Comparison of ENCODE assay signal across 20 cellular contexts in genomic region chr16:15782573-15783365, GRCh38.
A peak's percentile ranks its signal among the peaks of the same experiment; 100 is the strongest.
DNase-seq lines count a peak whose midpoint lies in the region; ATAC-seq, FAIRE-seq and TF ChIP-seq lines count a peak whose summit lies in the region.
"Had no signal": no experiment of that assay in that cellular context is flagged by ENCODE, and none has a peak within 500 bp of the region (broad histone marks: within the 10 kb centered on the region; RNA-seq: fewer than 3 reads in every experiment).

No MANE protein-coding gene starts in this region.

- no peaks in the 10 kb centered on the region for H4K20me1 ChIP-seq in SK-N-SH (ENCODE audit: insufficient read depth)
- no peaks in the 10 kb centered on the region for H4K20me1 ChIP-seq in H1 (replicated peaks in 1 of 2; ENCODE audit: control insufficient read depth in 1 of 2, insufficient read depth in 2 of 2, low read length in 2 of 2)

- H3K9me3 ChIP-seq in SK-N-SH (no peaks in the 10 kb centered on the region), H1 (ENCODE audit: insufficient read depth in 2 of 2, low read depth in 1 of 2, low read length in 1 of 2) (no peaks in the 10 kb centered on the region), sigmoid colon (peaks cover 0 to 3% (median 0%) of the 10 kb centered on the region in 4 donors)

- H3K4me3 ChIP-seq in SK-N-SH (ENCODE audit: low read depth in 2 of 2, low read length in 1 of 2) (no peak overlapping the region), H1 (ENCODE audit: extremely low read depth in 1 of 4, insufficient read depth in 2 of 4, low read depth in 3 of 4, low read length in 4 of 4) (no peak overlapping the region), sigmoid colon (no peak overlapping the region)

- no peak overlapping the region for H3K14ac ChIP-seq in H1 (ENCODE audit: insufficient read length)

- H3K79me2 ChIP-seq in SK-N-SH (ENCODE audit: insufficient read depth): no peaks in the 10 kb centered on the region
- H3K79me2 ChIP-seq in H1 (ENCODE audit: control insufficient read depth in 1 of 2, insufficient read depth in 2 of 2, low read length in 2 of 2): no peaks in the 10 kb centered on the region
- H3K79me2 ChIP-seq: parathyroid adenoma had no signal

- H3K56ac ChIP-seq in H1 (replicated peaks; ENCODE audit: insufficient read length, low read depth, low read length): no peak overlapping the region

- no peak overlapping the region for H3K18ac ChIP-seq in H1 (ENCODE audit: extremely low read depth, low read length)

- DNase-seq in SK-N-SH: peak; percentile 22
- peak; percentile 16 for DNase-seq in OCI-M1 (lab: John Stamatoyannopoulos, UW)
- no peak for DNase-seq in H1 (ENCODE audit: low read depth in 1 of 2, low spot score in 2 of 2)
- no peak for DNase-seq in sigmoid colon
- no peak for DNase-seq in stimulated activated CD4-positive, alpha-beta T cell treated with anti-CD3 and anti-CD28 coated beads, Interleukin-4, amount 100 ng/mL, for 1 hour
- no peak for DNase-seq in stimulated activated naive CD4-positive, alpha-beta T cell treated with Interleukin-2 at 50 U/mL for 16 hours (lab: John Stamatoyannopoulos, UW)
- DNase-seq: activated B cell treated with CpG ODN at 0.5 μM for 24 hours; activated CD8-positive, alpha-beta memory T cell treated with anti-CD3 and anti-CD28 coated beads, Interleukin-2, amount 50 U/mL, for 4 hours; CD4-positive, alpha-beta memory T cell; effector memory CD4-positive, alpha-beta T cell; KG1; NCI-H1694 treated with DMSO at 0.1 percent for 48 hours; stimulated activated naive CD4-positive, alpha-beta T cell; SW 1271 had no signal

- TF ChIP-seq RAD21 in SK-N-SH (IDR thresholded peaks at IDR 0.05; ENCODE audit: low read length) (no peak), H1 (IDR thresholded peaks at IDR 0.05 in 1 of 2, conservative IDR thresholded peaks at IDR 0.05 in 1 of 2; ENCODE audit: low read depth in 2 of 2, low read length in 2 of 2) (peak in 1 of 2 experiments; percentile 14; a peak in 1 of 4 replicates)

- H3K23me2 ChIP-seq in H1 (ENCODE audit: low read depth, low read length): no peaks in the 10 kb centered on the region

- intact Hi-C loops in sigmoid colon (cut with DNase I): no loop called here

- no peaks in the 10 kb centered on the region for H3F3A ChIP-seq in SK-N-SH (replicated peaks; ENCODE audit: insufficient read depth)

- no peaks in the 10 kb centered on the region for H3K79me1 ChIP-seq in H1 (ENCODE audit: low read depth, low read length)

- 74% methylated on average over 12 of the region's 13 CpGs for WGBS in SK-N-SH (ENCODE audit: low lambda C conversion rate)
- 80% methylated on average over 13 of the region's 13 CpGs; no CpG with 5 or more reads in 1 of the 2 experiments for WGBS in H1 (ENCODE audit: extremely low coverage in 1 of 2, insufficient coverage in 1 of 2, insufficient read length in 1 of 2, insufficient replicate concordance in 2 of 2, low coverage in 1 of 2, low lambda C conversion rate in 2 of 2, missing lambda C conversion rate in 1 of 2), 2 experiments
- 69 to 73% methylated on average over 13 of the region's 13 CpGs for WGBS in sigmoid colon, 2 donors

- H3K9ac ChIP-seq in SK-N-SH (no peak overlapping the region), H1 (replicated peaks in 1 of 4; ENCODE audit: extremely low read depth in 1 of 4, low read depth in 3 of 4, low read length in 3 of 4) (no peak overlapping the region)
- H3K9ac ChIP-seq: parathyroid adenoma had no signal

- H3K4me2 ChIP-seq in SK-N-SH: no peak overlapping the region
- H3K4me2 ChIP-seq in H1 (ENCODE audit: insufficient read depth in 1 of 2, low read depth in 2 of 2, low read length in 2 of 2): no peak overlapping the region

- no peak overlapping the region for H2BK12ac ChIP-seq in H1 (ENCODE audit: low read depth, low read length)

- TF ChIP-seq EP300 in SK-N-SH (IDR thresholded peaks at IDR 0.05; ENCODE audit: borderline replicate concordance in 1 of 2, low read depth in 1 of 2, low read length in 1 of 2) (no peak), H1 (IDR thresholded peaks at IDR 0.05; ENCODE audit: borderline replicate concordance in 1 of 2, low read depth in 2 of 2, low read length in 2 of 2) (no peak), sigmoid colon (IDR thresholded peaks at IDR 0.05) (no peak)

- ATAC-seq in SK-N-SH treated with all-trans-retinoic acid at 6 μM for 48 hours (no peak), HG02970 (IDR thresholded peaks at IDR 0.05; ENCODE audit: low FRiP score, unreplicated experiment) (no peak)
- ATAC-seq: left lobe of liver had no signal

- H3K9me2 ChIP-seq in SK-N-SH: no peaks in the 10 kb centered on the region

- H3K4ac ChIP-seq in H1 (replicated peaks; ENCODE audit: insufficient read length, low read depth, low read length): no peak overlapping the region

- TF ChIP-seq POLR2A in H1 (IDR thresholded peaks at IDR 0.05; ENCODE audit: control extremely low read depth in 1 of 2, low read depth in 2 of 2, low read length in 2 of 2) (no peak), sigmoid colon (IDR thresholded peaks at IDR 0.05) (no peak)

- FAIRE-seq in H1 (lab: Jason Lieb, UNC): no peak
- FAIRE-seq: G401.6, urothelium cell line had no signal

- peaks cover 7% of the 10 kb centered on the region; the same call in 1 of the 2 replicates for H3K27me3 ChIP-seq in SK-N-SH (ENCODE audit: insufficient read depth)
- H3K27me3 ChIP-seq in H1 (replicated peaks in 1 of 4; ENCODE audit: control insufficient read depth in 3 of 4, extremely low read depth in 1 of 4, insufficient read depth in 3 of 4, low read length in 3 of 4): peaks cover 0 to 6% (median 0%) of the 10 kb centered on the region in 4 experiments; a peak in 2 of 7 replicates
- no peaks in the 10 kb centered on the region for H3K27me3 ChIP-seq in sigmoid colon

- CTCF ChIA-PET in SK-N-SH (lab: Yijun Ruan, JAX): interaction anchor here (1.1 to 3.8 kb wide), 2 partner anchors 16 to 40 kb away, joined by 3 to 27 read pairs; no protein-coding TSS in a partner anchor
- CTCF ChIA-PET in H1 (lab: Charles Lee; ENCODE audit: partially characterized antibody): interaction anchor here (0.6 to 3.4 kb wide), 13 partner anchors 13 to 405 kb away, joined by 3 to 11 read pairs (median 3); no protein-coding TSS in a partner anchor

- no peak overlapping the region for H2BK120ac ChIP-seq in H1 (replicated peaks; ENCODE audit: low read depth, low read length)

- no peak for TF ChIP-seq CTCF in SK-N-SH (IDR thresholded peaks at IDR 0.05)
- TF ChIP-seq CTCF in H1 (IDR thresholded peaks at IDR 0.05; ENCODE audit: control extremely low read depth in 1 of 3, insufficient read depth in 1 of 3, low read depth in 1 of 3, low read length in 3 of 3): peak in 1 of 3 experiments; percentile 12; a peak in 1 of 4 replicates
- no peak for TF ChIP-seq CTCF in sigmoid colon (IDR thresholded peaks at IDR 0.05)

- H3K36me3 ChIP-seq in SK-N-SH (replicated peaks in 1 of 2; ENCODE audit: control insufficient read depth in 1 of 2, insufficient read depth in 2 of 2, low read length in 1 of 2) (no peaks in the 10 kb centered on the region), H1 (ENCODE audit: control insufficient read depth in 2 of 4, insufficient read depth in 4 of 4, low read length in 3 of 4) (no peaks in the 10 kb centered on the region), sigmoid colon (peaks cover 48 to 100% (median 79%) of the 10 kb centered on the region in 4 donors)

- H3K4me1 ChIP-seq in SK-N-SH (ENCODE audit: control insufficient read depth in 1 of 2, insufficient read depth in 2 of 2, low read depth in 1 of 2, low read length in 1 of 2): no peaks in the 10 kb centered on the region
- no peaks in the 10 kb centered on the region for H3K4me1 ChIP-seq in H1 (replicated peaks in 1 of 4; ENCODE audit: control insufficient read depth in 3 of 4, insufficient read depth in 4 of 4, low read length in 3 of 4)
- H3K4me1 ChIP-seq in sigmoid colon: peaks cover 0 to 98% (median 94%) of the 10 kb centered on the region in 4 donors
- H3K4me1 ChIP-seq: parathyroid adenoma had no signal

- no peak overlapping the region for H2BK5ac ChIP-seq in H1 (ENCODE audit: low read depth, low read length)

- POLR2A ChIA-PET in SK-N-SH (lab: Yijun Ruan, JAX): no interaction called here
- POLR2A ChIA-PET in H1 (lab: Charles Lee; ENCODE audit: partially characterized antibody): no interaction called here

- no peak overlapping the region for H2AFZ ChIP-seq in SK-N-SH (ENCODE audit: low read depth)
- peak overlapping the region; percentile 66; the same call in 1 of the 2 replicates for H2AFZ ChIP-seq in H1 (ENCODE audit: low read length)
- H2AFZ ChIP-seq: parathyroid adenoma had no signal

- H3K27ac ChIP-seq in SK-N-SH (ENCODE audit: low read depth in 2 of 2, low read length in 1 of 2): no peak overlapping the region
- H3K27ac ChIP-seq in H1 (ENCODE audit: low read depth, low read length): no peak overlapping the region
- H3K27ac ChIP-seq in sigmoid colon: peak overlapping the region; percentile 67 to 98 (median 81)
- H3K27ac ChIP-seq: parathyroid adenoma had no signal

- no peak overlapping the region for H4K91ac ChIP-seq in H1 (replicated peaks; ENCODE audit: insufficient read length, low read length)

- H2BK20ac ChIP-seq in H1 (ENCODE audit: low read length): no peak overlapping the region

- no peak overlapping the region for H2AK5ac ChIP-seq in H1 (ENCODE audit: low read depth, low read length)

- H3K23ac ChIP-seq in H1 (ENCODE audit: insufficient read length): no peak overlapping the region

- no peak overlapping the region for H2BK15ac ChIP-seq in H1 (ENCODE audit: low read length)

- H4K8ac ChIP-seq in H1 (ENCODE audit: extremely low read depth, insufficient read depth, low read length): 0 out of 2 replicates have a peak overlapping the region, but pooled peaks have one; percentile 22

- H4K5ac ChIP-seq in H1 (ENCODE audit: insufficient read length, low read depth, low read length): no peak overlapping the region

TF ChIP-seq in SK-N-SH treated with all-trans-retinoic acid at 6 μM for 48 hours, 23 proteins besides CTCF, POLR2A, EP300 and RAD21:
- TF ChIP-seq ZNF565 (CRISPR knock-in tag; conservative IDR thresholded peaks at IDR 0.05; ENCODE audit: low read depth) (no peak), ZC3H10 (CRISPR knock-in tag; IDR thresholded peaks at IDR 0.05) (no peak)

TF ChIP-seq in H1, 55 proteins besides CTCF, POLR2A, EP300 and RAD21 (continues in another document):
- TF ChIP-seq USF2 (IDR thresholded peaks at IDR 0.05; ENCODE audit: low read length) (0 out of 2 replicates have a peak, but pooled peaks have one; percentile 36), SIN3A (conservative IDR thresholded peaks at IDR 0.05 in 1 of 2, IDR thresholded peaks at IDR 0.05 in 1 of 2; ENCODE audit: low read depth in 1 of 2, low read length in 2 of 2) (no peak), RFX5 (IDR thresholded peaks at IDR 0.05; ENCODE audit: borderline replicate concordance, low read depth, low read length) (no peak), SUZ12 (IDR thresholded peaks at IDR 0.05; ENCODE audit: low read length) (no peak), NRF1 (IDR thresholded peaks at IDR 0.05; ENCODE audit: low read depth, low read length) (no peak)

Comparison
In these comparisons a context has a peak if more than half of its experiments do, and no peak if none do; other contexts are left out.
1. DNase-seq: peak in SK-N-SH (single experiment) and OCI-M1 (single experiment); none in H1 (0 of 2), sigmoid colon (single experiment), stimulated activated CD4-positive, alpha-beta T cell treated with anti-CD3 and anti-CD28 coated beads, Interleukin-4, amount 100 ng/mL, for 1 hour (single experiment) and stimulated activated naive CD4-positive, alpha-beta T cell treated with Interleukin-2 at 50 U/mL for 16 hours (single experiment).
2. H3K27ac ChIP-seq: peak in sigmoid colon (4 of 4); none in SK-N-SH (0 of 2) and H1 (single experiment).
3. Of the 17 proteins assayed by ChIP-seq in both H1 and SK-N-SH: peak only in H1: USF2 and YY1; only in SK-N-SH: none; in both: none; in neither: 13; mixed calls (peak in some experiments, not most) for 2.